In genomic region chr11:125167954-125168821, GRCh38 we compare ENCODE assay signal across 11 cellular contexts. TPM values are rescaled to one million over a fixed set of nuclear protein-coding genes. Genes with fewer than 3 reads are reported as not detected.
A peak's percentile ranks its signal among the peaks of the same experiment; 100 is the strongest.
DNase-seq lines count a peak whose midpoint lies in the region; ATAC-seq and TF ChIP-seq lines count a peak whose summit lies in the region.
"Had no signal": no experiment of that assay in that cellular context is flagged by ENCODE, and none has a peak within 500 bp of the region (broad histone marks: within the 10 kb centered on the region; RNA-seq: fewer than 3 reads in every experiment).

No MANE protein-coding gene starts in this region.

- peaks cover 99% of the 10 kb centered on the region for H3K27me3 Mint-ChIP-seq in stimulated activated memory B cell treated with anti-CD40 and anti-IgM and Interleukin-4, amounts not matched to agents 10 μg/mL and 1 μg/mL and 100 μg/mL, for 72 hours

- TF ChIP-seq CTCF in tibial nerve (IDR thresholded peaks at IDR 0.05), result no peak

- WGBS in tibial nerve, 2 donors, result 58 to 63% methylated on average over 8 of the region's 8 CpGs

- DNase-seq in NOMO-1 (lab: John Stamatoyannopoulos, UW; ENCODE audit: unreplicated experiment in 2 of 2) (peak; percentile 27 to 70), NOMO-1 treated with dmso at 0.1 percent for 144 hours (lab: John Stamatoyannopoulos, UW; ENCODE audit: unreplicated experiment) (no peak), astrocyte of the hippocampus (ENCODE audit: low read depth, low spot score) (peak; percentile 82), left lobe of liver (ENCODE audit: low spot score) (peak; percentile 54), tibial nerve (ENCODE audit: low spot score in 2 of 2) (no peak), NCI-H345 treated with DMSO at 0.1 percent for 48 hours (lab: John Stamatoyannopoulos, UW; ENCODE audit: unreplicated experiment) (no peak), GOT3 (lab: John Stamatoyannopoulos, UW) (no peak)
- DNase-seq: activated naive CD4-positive, alpha-beta T cell treated with anti-CD3 and anti-CD28 coated beads for 36 hours; stimulated activated CD4-positive, alpha-beta T cell treated with anti-CD3 and anti-CD28 coated beads, Interleukin-2, amount 100 ng/mL, for 24 hours had no signal

- no peaks in the 10 kb centered on the region for H3K36me3 Mint-ChIP-seq in stimulated activated memory B cell treated with anti-CD40 and anti-IgM and Interleukin-4, amounts not matched to agents 10 μg/mL and 1 μg/mL and 100 μg/mL, for 72 hours

- H3K36me3 ChIP-seq in tibial nerve, result no peaks in the 10 kb centered on the region

- no peaks in the 10 kb centered on the region for H3K9me3 ChIP-seq in tibial nerve
- H3K9me3 ChIP-seq: A549 had no signal

- H3K4me3 Mint-ChIP-seq in stimulated activated memory B cell treated with anti-CD40 and anti-IgM and Interleukin-4, amounts not matched to agents 10 μg/mL and 1 μg/mL and 100 μg/mL, for 72 hours, result no peak overlapping the region
- H3K4me3 Mint-ChIP-seq: activated naive CD4-positive, alpha-beta T cell treated with anti-CD3 and anti-CD28 coated beads for 36 hours had no signal

- no peak for TF ChIP-seq POLR2A in tibial nerve (IDR thresholded peaks at IDR 0.05)

- H3K4me1 Mint-ChIP-seq in stimulated activated memory B cell treated with anti-CD40 and anti-IgM and Interleukin-4, amounts not matched to agents 10 μg/mL and 1 μg/mL and 100 μg/mL, for 72 hours, result peaks cover 21% of the 10 kb centered on the region

- H3K4me1 ChIP-seq in tibial nerve, result peaks cover 0 to 65% (median 27%) of the 10 kb centered on the region in 4 donors
- H3K4me1 ChIP-seq: A549 had no signal

- no peak overlapping the region for H3K4me3 ChIP-seq in tibial nerve
- H3K4me3 ChIP-seq: A549 had no signal

- TF ChIP-seq EP300 in tibial nerve (IDR thresholded peaks at IDR 0.05), result no peak

- peak overlapping the region in 3 of 4 donors; percentile 75 to 94 (median 92) for H3K27ac ChIP-seq in tibial nerve
- H3K27ac ChIP-seq: A549 had no signal

- H3K27ac Mint-ChIP-seq in stimulated activated memory B cell treated with anti-CD40 and anti-IgM and Interleukin-4, amounts not matched to agents 10 μg/mL and 1 μg/mL and 100 μg/mL, for 72 hours, result no peak overlapping the region
- H3K27ac Mint-ChIP-seq: activated naive CD4-positive, alpha-beta T cell treated with anti-CD3 and anti-CD28 coated beads for 36 hours had no signal

- H3K27me3 ChIP-seq in tibial nerve, result no peaks in the 10 kb centered on the region

- peak; percentile 55 for ATAC-seq in left lobe of liver
- ATAC-seq in stimulated activated memory B cell treated with anti-CD40 and anti-IgM and Interleukin-4, amounts not matched to agents 10 μg/mL and 1 μg/mL and 100 μg/mL, for 72 hours, result no peak
- ATAC-seq: A549 had no signal

- no peaks in the 10 kb centered on the region for H3K9me3 Mint-ChIP-seq in stimulated activated memory B cell treated with anti-CD40 and anti-IgM and Interleukin-4, amounts not matched to agents 10 μg/mL and 1 μg/mL and 100 μg/mL, for 72 hours
- H3K9me3 Mint-ChIP-seq: activated naive CD4-positive, alpha-beta T cell treated with anti-CD3 and anti-CD28 coated beads for 36 hours had no signal

RNA-seq across cellular contexts. Expression of gene PKNOX2, which starts 3.6 kb away (rescaled TPM):
- total RNA-seq in left lobe of liver (0.63 TPM), tibial nerve (1 to 10 TPM; 5.7 to 7.2 (median 6.4) TPM)
- total RNA-seq: activated naive CD4-positive, alpha-beta T cell treated with anti-CD3 and anti-CD28 coated beads for 36 hours had no signal

RNA-seq across cellular contexts. Expression of gene TMEM218, which starts 56.8 kb away (rescaled TPM):
- 9.3 TPM for total RNA-seq in left lobe of liver
- 10 to 100 TPM; 17.2 to 30.6 (median 20.7) TPM for total RNA-seq in tibial nerve

Comparison
In these comparisons a context has a peak if more than half of its experiments do, and no peak if none do; other contexts are left out.
1. DNase-seq: peak in NOMO-1 (2 of 2), astrocyte of the hippocampus (single experiment) and left lobe of liver (single experiment); none in NOMO-1 treated with dmso at 0.1 percent for 144 hours (single experiment), tibial nerve (0 of 2), NCI-H345 treated with DMSO at 0.1 percent for 48 hours (single experiment) and GOT3 (single experiment).